In genomic region chr6:167763056-167763944, GRCh38 we compare ENCODE assay signal across 12 cellular contexts.
DNase-seq lines count a peak whose midpoint lies in the region; ATAC-seq and TF ChIP-seq lines count a peak whose summit lies in the region.
"Had no signal": no experiment of that assay in that cellular context is flagged by ENCODE, and none has a peak within 500 bp of the region (broad histone marks: within the 10 kb centered on the region; RNA-seq: fewer than 3 reads in every experiment).

No MANE protein-coding gene starts in this region.

- no peak for TF ChIP-seq POLR2A in uterus (IDR thresholded peaks at IDR 0.05)

- H3K4me1 ChIP-seq in liver (ENCODE audit: control insufficient read depth in 4 of 4, insufficient read depth in 4 of 4, low read length in 3 of 4) (peaks cover 18 to 49% (median 36%) of the 10 kb centered on the region in 4 donors), uterus (peaks cover 0 to 7% of the 10 kb centered on the region in 2 donors)

- 94% methylated on average over 11 of the region's 11 CpGs for WGBS in liver

- no peaks in the 10 kb centered on the region for H3K27me3 ChIP-seq in dorsolateral prefrontal cortex
- no peaks in the 10 kb centered on the region for H3K27me3 ChIP-seq in liver (ENCODE audit: control insufficient read depth in 4 of 4, insufficient read depth in 4 of 4, low read length in 3 of 4)
- no peaks in the 10 kb centered on the region for H3K27me3 ChIP-seq in uterus

- TF ChIP-seq RAD21 in liver (IDR thresholded peaks at IDR 0.05) = no peak

- no peaks in the 10 kb centered on the region for H3K9me3 ChIP-seq in liver (ENCODE audit: control insufficient read depth in 4 of 4, low read length in 3 of 4)
- H3K9me3 ChIP-seq in uterus = no peaks in the 10 kb centered on the region

- TF ChIP-seq CTCF in dorsolateral prefrontal cortex (IDR thresholded peaks at IDR 0.05 in 54 of 56, conservative IDR thresholded peaks at IDR 0.05 in 2 of 56; ENCODE audit: low read depth in 1 of 56, partially characterized antibody in 56 of 56) (no peak), liver (IDR thresholded peaks at IDR 0.05; ENCODE audit: low read depth, low read length, missing input control) (no peak), uterus (IDR thresholded peaks at IDR 0.05) (no peak)

- DNase-seq in dorsolateral prefrontal cortex = no peak
- DNase-seq in pons (ENCODE audit: low spot score) = peak; percentile 29
- no peak for DNase-seq in substantia nigra (lab: John Stamatoyannopoulos, UW)
- DNase-seq in OCI-M1 (lab: John Stamatoyannopoulos, UW) = no peak
- DNase-seq in uterus = no peak
- no peak for DNase-seq in HK-2 (ENCODE audit: unreplicated experiment)
- DNase-seq: Calu3; CD4-positive, alpha-beta T cell; DMS 273 treated with DMSO at 0.1 percent for 48 hours had no signal

- H3K4me3 ChIP-seq in dorsolateral prefrontal cortex = peak overlapping the region in 17 of 59 donors; percentile 1 to 49 (median 29)
- H3K4me3 ChIP-seq in liver (ENCODE audit: low read depth in 1 of 3, low read length in 3 of 3) = no peak overlapping the region
- no peak overlapping the region for H3K4me3 ChIP-seq in uterus

- ATAC-seq in HG03439 (IDR thresholded peaks at IDR 0.05; ENCODE audit: unreplicated experiment) = no peak
- ATAC-seq: HCT116 had no signal

- H3K27ac ChIP-seq in dorsolateral prefrontal cortex (peak overlapping the region in 33 of 59 donors; percentile 0 to 88 (median 67)), liver (ENCODE audit: low read depth in 1 of 2, low read length in 2 of 2) (peak overlapping the region; percentile 72), substantia nigra (ENCODE audit: low read depth, low read length, poor library complexity, severe bottlenecking) (peak overlapping the region; percentile 66), uterus (no peak overlapping the region)

- no peak overlapping the region for H3K9ac ChIP-seq in liver (ENCODE audit: low read depth in 1 of 2, low read length in 2 of 2)

- H3K36me3 ChIP-seq in liver (ENCODE audit: control insufficient read depth in 4 of 4, insufficient read depth in 3 of 4, low read depth in 1 of 4, low read length in 3 of 4) = no peaks in the 10 kb centered on the region
- no peaks in the 10 kb centered on the region for H3K36me3 ChIP-seq in uterus

- intact Hi-C loops in dorsolateral prefrontal cortex (cut with DNase I) (no loop called here), uterus (cut with DNase I; ENCODE audit: low total_unique reads) (no loop called here)

TF ChIP-seq in liver, 16 proteins besides CTCF, POLR2A, EP300 and RAD21:
- no peak for TF ChIP-seq JUND (IDR thresholded peaks at IDR 0.05)
- TF ChIP-seq SP1 (IDR thresholded peaks at IDR 0.05) = no peak
- no peak for TF ChIP-seq TAF1 (conservative IDR thresholded peaks at IDR 0.05)
- no peak for TF ChIP-seq NR2F2 (IDR thresholded peaks at IDR 0.05)
- no peak for TF ChIP-seq GABPA (IDR thresholded peaks at IDR 0.05 in 1 of 2, conservative IDR thresholded peaks at IDR 0.05 in 1 of 2)
- no peak for TF ChIP-seq HNF4A (conservative IDR thresholded peaks at IDR 0.05)

Comparison
In these comparisons a context has a peak if more than half of its experiments do, and no peak if none do; other contexts are left out.
1. H3K27ac ChIP-seq: peak in dorsolateral prefrontal cortex (33 of 59), liver (2 of 2) and substantia nigra (single experiment); none in uterus (0 of 2).